Comparison of ENCODE assay signal across 11 cellular contexts in the genomic region with DNA sequence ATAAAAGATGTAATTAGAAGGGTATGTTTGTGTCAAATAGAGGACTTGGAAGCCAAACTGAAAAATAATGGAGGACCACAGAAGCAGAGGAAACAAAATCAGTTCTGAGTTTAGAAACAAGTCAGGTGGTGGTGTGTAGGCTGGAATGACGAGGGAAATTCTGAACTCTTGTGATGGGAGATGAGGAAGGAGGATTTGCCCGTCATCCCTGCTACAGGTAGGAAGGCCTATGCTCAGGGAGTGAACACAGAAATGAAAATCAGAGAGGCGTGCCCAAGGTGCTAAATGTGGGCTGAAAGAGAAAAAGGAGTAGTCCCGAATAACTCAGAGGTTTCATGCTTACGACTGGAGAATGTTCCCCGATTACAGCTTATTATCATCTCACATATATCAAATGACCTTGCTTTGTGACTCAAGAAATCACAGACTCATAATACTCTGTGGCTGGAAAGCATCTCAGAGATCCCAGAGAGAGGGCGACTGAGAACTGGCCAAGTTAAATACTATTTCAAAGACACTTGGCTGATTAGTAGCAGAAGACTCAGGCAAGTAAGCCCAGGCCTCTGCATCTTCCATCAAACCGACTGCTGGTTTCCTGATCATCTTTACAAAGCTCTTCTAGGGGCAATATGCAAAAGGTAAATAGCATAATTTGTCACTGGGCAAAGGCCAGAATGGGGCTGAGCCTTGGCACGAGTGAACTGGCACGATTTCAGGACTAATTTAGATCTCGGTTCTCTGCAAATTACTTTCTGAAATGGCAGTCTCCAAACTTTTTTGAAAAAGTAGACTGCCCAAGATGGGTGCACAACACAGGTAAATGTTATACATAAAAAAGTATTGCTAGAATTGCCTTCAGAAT.
DNase-seq lines count a peak whose midpoint lies in the region; ATAC-seq and TF ChIP-seq lines count a peak whose summit lies in the region.
"Had no signal": no experiment of that assay in that cellular context is flagged by ENCODE, and none has a peak within 500 bp of the region (broad histone marks: within the 10 kb centered on the region; RNA-seq: fewer than 3 reads in every experiment).

No MANE protein-coding gene starts in this region.

- H3K4me1 Mint-ChIP-seq in naive thymus-derived CD8-positive, alpha-beta T cell: peaks cover 4 to 28% (median 8%) of the 10 kb centered on the region in 4 donors

- WGBS in transverse colon (ENCODE audit: low coverage in 1 of 2), 2 donors: 30 to 46% methylated on average over 7 to 11 of the region's 11 CpGs

- no peak overlapping the region for H3K4me3 ChIP-seq in astrocyte of the spinal cord (ENCODE audit: low read depth, low read length)
- no peak overlapping the region for H3K4me3 ChIP-seq in left lung
- H3K4me3 ChIP-seq in transverse colon: no peak overlapping the region

- no peak overlapping the region for H3K27ac Mint-ChIP-seq in naive thymus-derived CD8-positive, alpha-beta T cell
- H3K27ac Mint-ChIP-seq: activated CD4-positive, alpha-beta T cell treated with anti-CD3 and anti-CD28 coated beads, Interleukin-2, amount 10 ng/mL, durations not matched to agents 7 days and 5 days; stimulated activated naive CD8-positive, alpha-beta T cell treated with anti-CD3 and anti-CD28 coated beads, Interleukin-15, Interleukin-2, amounts not matched to agents 100 ng/mL and 50 ng/mL, for 24 hours had no signal

- ATAC-seq in left lung (peak; percentile 40), HG02642 (IDR thresholded peaks at IDR 0.05; ENCODE audit: poor library complexity, unreplicated experiment) (no peak)
- ATAC-seq in naive thymus-derived CD8-positive, alpha-beta T cell: no peak

- POLR2A ChIA-PET in naive thymus-derived CD8-positive, alpha-beta T cell (lab: Charles Lee): no interaction called here

- H3K27ac ChIP-seq in left lung (peak overlapping the region in 1 of 2 donors; percentile 33), transverse colon (peak overlapping the region; percentile 77 to 79 (median 78))

- peaks cover 6 to 17% (median 9%) of the 10 kb centered on the region in 9 donors for H3K9me3 Mint-ChIP-seq in naive thymus-derived CD8-positive, alpha-beta T cell

- H3K4me1 ChIP-seq in left lung (peaks cover 8 to 11% of the 10 kb centered on the region in 2 donors), transverse colon (peaks cover 11 to 36% (median 27%) of the 10 kb centered on the region in 4 donors)

- intact Hi-C loops in left lung (cut with DNase I) (no loop called here), transverse colon (cut with DNase I; ENCODE audit: low total_unique reads) (no loop called here)

- H3K4me3 Mint-ChIP-seq in naive thymus-derived CD8-positive, alpha-beta T cell: no peak overlapping the region
- H3K4me3 Mint-ChIP-seq: activated CD4-positive, alpha-beta T cell treated with anti-CD3 and anti-CD28 coated beads, Interleukin-2, amount 10 ng/mL, durations not matched to agents 7 days and 5 days; stimulated activated naive CD8-positive, alpha-beta T cell treated with anti-CD3 and anti-CD28 coated beads, Interleukin-15, Interleukin-2, amounts not matched to agents 100 ng/mL and 50 ng/mL, for 24 hours had no signal

- in situ Hi-C loops in astrocyte of the spinal cord (cut with HindIII; ENCODE audit: low sequenced_read_pairs): no loop called here
- in situ Hi-C loops in transverse colon (cut with MboI; ENCODE audit: low pct_ligation_motif_present in 1 of 4, low pct_unique_long_range_greater_than_20kb in 1 of 4, low sequenced_read_pairs in 3 of 4): no loop called here

- H3K36me3 Mint-ChIP-seq in naive thymus-derived CD8-positive, alpha-beta T cell: peaks cover 6 to 49% (median 35%) of the 10 kb centered on the region in 3 donors

- H3K36me3 ChIP-seq in left lung (no peaks in the 10 kb centered on the region), transverse colon (no peaks in the 10 kb centered on the region)

- DNase-seq in NCI-H1092 (lab: John Stamatoyannopoulos, UW): peak; percentile 46
- DNase-seq in astrocyte of the spinal cord (ENCODE audit: low read depth, low spot score): peak; percentile 86
- no peak for DNase-seq in left lung
- DNase-seq in transverse colon: peak; percentile 69
- DNase-seq in SW 1271 (lab: John Stamatoyannopoulos, UW): no peak
- DNase-seq in naive thymus-derived CD8-positive, alpha-beta T cell: no peak
- DNase-seq: activated CD4-positive, alpha-beta T cell treated with anti-CD3 and anti-CD28 coated beads, Interleukin-2, amount 10 ng/mL, durations not matched to agents 7 days and 5 days; GF-D8; NCI-H2171 had no signal

- TF ChIP-seq EP300 in transverse colon (IDR thresholded peaks at IDR 0.05; ENCODE audit: low read depth): no peak

- no peak for TF ChIP-seq CTCF in astrocyte of the spinal cord (IDR thresholded peaks at IDR 0.05; ENCODE audit: low read depth, low read length)
- TF ChIP-seq CTCF in left lung (IDR thresholded peaks at IDR 0.05): no peak
- no peak for TF ChIP-seq CTCF in transverse colon (IDR thresholded peaks at IDR 0.05)

- TF ChIP-seq POLR2A in transverse colon (IDR thresholded peaks at IDR 0.05): no peak

- H3K27me3 Mint-ChIP-seq in naive thymus-derived CD8-positive, alpha-beta T cell: peaks cover 0 to 11% (median 6%) of the 10 kb centered on the region in 5 donors
- H3K27me3 Mint-ChIP-seq: stimulated activated naive CD8-positive, alpha-beta T cell treated with anti-CD3 and anti-CD28 coated beads, Interleukin-15, Interleukin-2, amounts not matched to agents 100 ng/mL and 50 ng/mL, for 24 hours had no signal

- no peaks in the 10 kb centered on the region for H3K9me3 ChIP-seq in left lung
- H3K9me3 ChIP-seq in transverse colon: no peaks in the 10 kb centered on the region

- H3K27me3 ChIP-seq in left lung: no peaks in the 10 kb centered on the region
- no peaks in the 10 kb centered on the region for H3K27me3 ChIP-seq in transverse colon

Comparison
In these comparisons a context has a peak if more than half of its experiments do, and no peak if none do; other contexts are left out.
1. DNase-seq: peak in NCI-H1092 (single experiment), astrocyte of the spinal cord (single experiment) and transverse colon (single experiment); none in left lung (0 of 2), SW 1271 (0 of 2) and naive thymus-derived CD8-positive, alpha-beta T cell (0 of 10).